Comparison of ENCODE assay signal across 9 cellular contexts in the genomic region with DNA sequence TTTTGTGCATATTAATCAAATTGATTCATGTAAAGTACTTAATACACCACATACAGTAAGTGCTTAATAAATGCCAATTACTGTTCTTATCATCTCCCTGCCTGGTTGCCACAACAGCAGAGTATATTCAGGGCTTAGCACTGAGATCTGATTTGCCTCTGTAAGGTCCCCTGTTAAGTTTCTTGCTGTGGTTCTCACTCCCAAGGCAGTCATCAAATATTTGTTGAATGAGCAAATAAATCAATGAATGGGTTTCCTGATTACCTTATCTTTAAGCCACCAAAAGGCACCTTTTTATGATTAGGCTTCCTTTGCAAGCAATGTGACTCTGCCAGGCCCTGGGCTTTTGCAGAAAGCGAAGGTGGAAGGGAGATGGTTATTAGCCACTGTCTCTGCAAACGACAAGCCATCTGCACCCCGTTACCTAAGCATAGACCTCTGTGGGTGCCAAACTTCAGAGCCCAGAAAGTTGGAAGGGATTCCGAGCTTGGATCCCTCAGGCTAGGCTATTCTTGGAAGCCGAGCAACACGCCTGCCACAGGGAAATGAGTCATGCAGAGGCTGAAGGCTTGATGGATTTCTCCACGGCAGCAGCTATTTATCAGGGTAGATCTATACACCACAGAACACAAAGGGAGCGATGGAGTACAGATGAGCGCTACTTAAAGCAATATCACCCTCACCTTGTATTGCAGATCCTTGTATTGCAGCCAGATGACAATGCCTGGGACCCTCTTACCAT.
DNase-seq lines count a peak whose midpoint lies in the region; ATAC-seq and TF ChIP-seq lines count a peak whose summit lies in the region.
"Had no signal": no experiment of that assay in that cellular context is flagged by ENCODE, and none has a peak within 500 bp of the region (broad histone marks: within the 10 kb centered on the region; RNA-seq: fewer than 3 reads in every experiment).

No MANE protein-coding gene starts in this region.

- H3K4me1 ChIP-seq in tibial artery (peaks cover 0 to 23% (median 18%) of the 10 kb centered on the region in 4 donors), BE2C (no peaks in the 10 kb centered on the region)

- intact Hi-C loops in tibial artery (cut with DNase I; ENCODE audit: low total_unique reads), result no loop called here

- no peaks in the 10 kb centered on the region for H3K27me3 ChIP-seq in tibial artery
- H3K27me3 ChIP-seq in BE2C, result no peaks in the 10 kb centered on the region

- ATAC-seq in HG02840 (IDR thresholded peaks at IDR 0.05; ENCODE audit: low FRiP score, unreplicated experiment) (no peak), GM21390 (IDR thresholded peaks at IDR 0.05; ENCODE audit: unreplicated experiment) (no peak)

- H3K9me3 ChIP-seq in tibial artery (no peaks in the 10 kb centered on the region), BE2C (no peaks in the 10 kb centered on the region)

- no peak for TF ChIP-seq CTCF in tibial artery (IDR thresholded peaks at IDR 0.05)
- no peak for TF ChIP-seq CTCF in BE2C (IDR thresholded peaks at IDR 0.05; ENCODE audit: low read depth, low read length)

- H3K27ac ChIP-seq in tibial artery, result peak overlapping the region; percentile 25 to 63
- H3K27ac ChIP-seq: HL-60 had no signal

- H3K4me3 ChIP-seq in Jurkat, Clone E6-1 (ENCODE audit: low read length), result no peak overlapping the region
- H3K4me3 ChIP-seq in tibial artery (no peak overlapping the region), BE2C (ENCODE audit: low read depth, low read length) (no peak overlapping the region)

- peak; percentile 11 for DNase-seq in Jurkat, Clone E6-1 (ENCODE audit: low read depth, low spot score)
- DNase-seq in cerebellum (ENCODE audit: low spot score), result peak; percentile 86
- DNase-seq in kidney glomerular epithelial cell (lab: John Stamatoyannopoulos, UW), result peak; percentile 70
- DNase-seq in tibial artery, result peak; percentile 60 to 73
- no peak for DNase-seq in BE2C
- no peak for DNase-seq in NCI-H345 treated with DMSO at 0.1 percent for 48 hours (lab: John Stamatoyannopoulos, UW; ENCODE audit: unreplicated experiment)

- H3K36me3 ChIP-seq in tibial artery, result no peaks in the 10 kb centered on the region
- H3K36me3 ChIP-seq in BE2C, result no peaks in the 10 kb centered on the region

Comparison
In these comparisons a context has a peak if more than half of its experiments do, and no peak if none do; other contexts are left out.
1. DNase-seq: peak in Jurkat, Clone E6-1 (single experiment), cerebellum (single experiment), kidney glomerular epithelial cell (single experiment) and tibial artery (2 of 2); none in BE2C (single experiment) and NCI-H345 treated with DMSO at 0.1 percent for 48 hours (single experiment).